Comparison of ENCODE assay signal across 9 cellular contexts in genomic region chr11:118909619-118910308, GRCh38. TPM values are rescaled to one million over a fixed set of nuclear protein-coding genes. Genes with fewer than 3 reads are reported as not detected.
DNase-seq lines count a peak whose midpoint lies in the region; ATAC-seq, FAIRE-seq and TF ChIP-seq lines count a peak whose summit lies in the region.
"Had no signal": no experiment of that assay in that cellular context is flagged by ENCODE, and none has a peak within 500 bp of the region (broad histone marks: within the 10 kb centered on the region; RNA-seq: fewer than 3 reads in every experiment).

No MANE protein-coding gene starts in this region.

- H3K4me3 ChIP-seq in duodenal mucosa (ENCODE audit: low read depth in 1 of 2, low read length in 2 of 2): peak overlapping the region; percentile 28 to 54
- H3K4me3 ChIP-seq in mucosa of descending colon: no peak overlapping the region

- H3K36me3 ChIP-seq in duodenal mucosa (ENCODE audit: control insufficient read depth in 1 of 2, insufficient read depth in 2 of 2, low read length in 2 of 2) (peaks cover 0 to 27% of the 10 kb centered on the region in 2 donors), mucosa of descending colon (ENCODE audit: low read depth) (no peaks in the 10 kb centered on the region)

- H3K27ac ChIP-seq in duodenal mucosa (ENCODE audit: low read depth, low read length): peak overlapping the region; percentile 76

- peaks cover 58 to 65% of the 10 kb centered on the region in 2 donors for H3K4me1 ChIP-seq in duodenal mucosa (ENCODE audit: control insufficient read depth in 1 of 2, insufficient read depth in 2 of 2, low read length in 2 of 2)
- H3K4me1 ChIP-seq in mucosa of descending colon (ENCODE audit: low read depth): peaks cover 64% of the 10 kb centered on the region

- H3K4me3 Mint-ChIP-seq in activated naive CD4-positive, alpha-beta T cell treated with anti-CD3 and anti-CD28 coated beads for 36 hours: peak overlapping the region; percentile 43

- H3K9me3 ChIP-seq in duodenal mucosa (ENCODE audit: control insufficient read depth in 1 of 2, low read length in 2 of 2) (no peaks in the 10 kb centered on the region), mucosa of descending colon (no peaks in the 10 kb centered on the region)

- no peak for TF ChIP-seq POLR2A in GM12891 (IDR thresholded peaks at IDR 0.05; ENCODE audit: low read depth, low read length)

- peaks cover 67% of the 10 kb centered on the region for H3K4me1 Mint-ChIP-seq in activated naive CD4-positive, alpha-beta T cell treated with anti-CD3 and anti-CD28 coated beads for 36 hours (ENCODE audit: low read depth)

- no peaks in the 10 kb centered on the region for H3K27me3 Mint-ChIP-seq in activated naive CD4-positive, alpha-beta T cell treated with anti-CD3 and anti-CD28 coated beads for 36 hours (ENCODE audit: low read depth)

- no peak for TF ChIP-seq CTCF in mucosa of descending colon (IDR thresholded peaks at IDR 0.05)

- intact Hi-C loops in activated naive CD4-positive, alpha-beta T cell treated with anti-CD3 and anti-CD28 coated beads for 36 hours (cut with micrococcal nuclease): loop anchor here (5.0 kb wide), 2 partner anchors 33 to 188 kb away; a partner anchor contains a TSS
- intact Hi-C loops in mucosa of descending colon (cut with DNase I, micrococcal nuclease): no loop called here

- FAIRE-seq in GM12891 (lab: Jason Lieb, UNC): no peak

- H3K9ac ChIP-seq in duodenal mucosa (ENCODE audit: low read depth in 1 of 2, low read length in 2 of 2): peak overlapping the region; percentile 32 to 51

- DNase-seq in activated naive CD4-positive, alpha-beta T cell treated with anti-CD3 and anti-CD28 coated beads for 36 hours: no peak
- no peak for DNase-seq in activated naive CD4-positive, alpha-beta T cell treated with Interleukin-2 at 50 U/mL for 16 hours
- peak in 2 of 3 donors; percentile 42 to 65 for DNase-seq in mucosa of descending colon
- peak; percentile 53 for DNase-seq in ureter (ENCODE audit: low spot score)
- DNase-seq in GM12891 (ENCODE audit: insufficient read length, low spot score): no peak

- no peak for ATAC-seq in mucosa of descending colon
- no peak for ATAC-seq in HG03521 (IDR thresholded peaks at IDR 0.05; ENCODE audit: unreplicated experiment)
- no peak for ATAC-seq in GM18873 (IDR thresholded peaks at IDR 0.05; ENCODE audit: low FRiP score, unreplicated experiment)

- CTCF ChIA-PET in activated naive CD4-positive, alpha-beta T cell treated with anti-CD3 and anti-CD28 coated beads for 36 hours (lab: Charles Lee): interaction anchor here (0.9 to 3.1 kb wide), 5 partner anchors 47 to 220 kb away, joined by 3 to 13 read pairs (median 3); partner anchors contain the start of gene UPK2

- H3K36me3 Mint-ChIP-seq in activated naive CD4-positive, alpha-beta T cell treated with anti-CD3 and anti-CD28 coated beads for 36 hours (ENCODE audit: low read depth): peaks cover 18% of the 10 kb centered on the region

- H3K9me3 Mint-ChIP-seq in activated naive CD4-positive, alpha-beta T cell treated with anti-CD3 and anti-CD28 coated beads for 36 hours: no peaks in the 10 kb centered on the region

- peak overlapping the region; percentile 75 for H3K27ac Mint-ChIP-seq in activated naive CD4-positive, alpha-beta T cell treated with anti-CD3 and anti-CD28 coated beads for 36 hours

- no peaks in the 10 kb centered on the region for H3K27me3 ChIP-seq in duodenal mucosa (ENCODE audit: control insufficient read depth in 1 of 2, insufficient read depth in 2 of 2, low read length in 2 of 2)

TF ChIP-seq in GM12891, 5 proteins besides CTCF, POLR2A, EP300 and RAD21:
- TF ChIP-seq PAX5 (IDR thresholded peaks at IDR 0.05; ENCODE audit: insufficient read depth, low read length, severe bottlenecking) (no peak), POU2F2 (IDR thresholded peaks at IDR 0.05; ENCODE audit: low read depth, low read length) (no peak), POLR2AphosphoS5 (IDR thresholded peaks at IDR 0.05; ENCODE audit: low read depth, low read length) (no peak), TAF1 (IDR thresholded peaks at IDR 0.05; ENCODE audit: low read depth, low read length) (no peak), SPI1 (IDR thresholded peaks at IDR 0.05; ENCODE audit: low read depth, low read length) (no peak)

RNA-seq across cellular contexts. Expression of gene BCL9L, which starts 16.0 kb away (rescaled TPM):
- total RNA-seq in activated naive CD4-positive, alpha-beta T cell treated with anti-CD3 and anti-CD28 coated beads for 36 hours: 10 to 100 TPM; 33.3 to 36.1 TPM
- total RNA-seq in mucosa of descending colon: 10 to 100 TPM; 28.6 to 70.1 (median 41.7) TPM
- total RNA-seq in ureter: 87.8 TPM
- 5.5 TPM for polyA plus RNA-seq in GM12891 (2012; ENCODE audit: low read depth, missing spikeins)

RNA-seq across cellular contexts. Expression of gene CXCR5, which starts 26.1 kb away (rescaled TPM):
- total RNA-seq in activated naive CD4-positive, alpha-beta T cell treated with anti-CD3 and anti-CD28 coated beads for 36 hours: 10 to 100 TPM; 25.6 to 26.1 TPM
- total RNA-seq in mucosa of descending colon (under 1 TPM in 2 of 3 donors, not detected in 1; 0.12 to 0.23 TPM), ureter (not detected)
- polyA plus RNA-seq in GM12891 (2012; ENCODE audit: low read depth, missing spikeins): 4.4 TPM
- total RNA-seq: glomerular endothelial cell had no signal

RNA-seq across cellular contexts. Expression of gene UPK2, which starts 46.3 kb away (rescaled TPM):
- under 1 TPM; 0.25 to 0.45 TPM for total RNA-seq in activated naive CD4-positive, alpha-beta T cell treated with anti-CD3 and anti-CD28 coated beads for 36 hours
- total RNA-seq in mucosa of descending colon (not detected), ureter (240 TPM)
- polyA plus RNA-seq in GM12891 (2012; ENCODE audit: low read depth, missing spikeins): 1.9 TPM
- total RNA-seq: glomerular endothelial cell had no signal

Comparison
In these comparisons a context has a peak if more than half of its experiments do, and no peak if none do; other contexts are left out.
1. DNase-seq: peak in mucosa of descending colon (2 of 3) and ureter (single experiment); none in activated naive CD4-positive, alpha-beta T cell treated with anti-CD3 and anti-CD28 coated beads for 36 hours (single experiment), activated naive CD4-positive, alpha-beta T cell treated with Interleukin-2 at 50 U/mL for 16 hours (single experiment) and GM12891 (single experiment).
2. RNA of gene CXCR5, which starts 26.1 kb away (total RNA-seq): 25.6 to 26.1 TPM in activated naive CD4-positive, alpha-beta T cell treated with anti-CD3 and anti-CD28 coated beads for 36 hours; 0.12 to 0.23 TPM in mucosa of descending colon and not detected in ureter (single experiment); every median in the first group is over 10 times any median in the second.
3. RNA of gene UPK2, which starts 46.3 kb away (total RNA-seq): 240 TPM in ureter (single experiment); 0.25 to 0.45 TPM in activated naive CD4-positive, alpha-beta T cell treated with anti-CD3 and anti-CD28 coated beads for 36 hours and not detected in mucosa of descending colon; every median in the first group is over 100 times any median in the second.